Comparison of ENCODE assay signal across 1 cellular context in genomic region chr4:16626945-16627344, GRCh38.
TF ChIP-seq lines count a peak whose summit lies in the region.

No MANE protein-coding gene starts in this region.

TF ChIP-seq in IMR-90, 13 proteins besides CTCF, POLR2A, EP300 and RAD21 (continued from another document):
- TF ChIP-seq ELK1 (IDR thresholded peaks at IDR 0.05; ENCODE audit: borderline replicate concordance, low read depth, low read length) (no peak), RFX5 (IDR thresholded peaks at IDR 0.05; ENCODE audit: low read depth, low read length) (no peak), FOS (IDR thresholded peaks at IDR 0.05; ENCODE audit: low read depth, low read length) (peak; percentile 97), USF2 (IDR thresholded peaks at IDR 0.05; ENCODE audit: low read depth, low read length) (no peak), RCOR1 (IDR thresholded peaks at IDR 0.05; ENCODE audit: insufficient replicate concordance, low read length) (no peak), BHLHE40 (IDR thresholded peaks at IDR 0.05; ENCODE audit: low read depth, low read length) (peak; percentile 33; the same call in 1 of the 2 replicates), NFE2L2 (IDR thresholded peaks at IDR 0.05; ENCODE audit: low read depth, low read length) (no peak; the same call in 1 of the 2 replicates), MAZ (IDR thresholded peaks at IDR 0.05; ENCODE audit: borderline replicate concordance, low read depth, low read length) (peak; percentile 65; the same call in 1 of the 2 replicates)
TF ChIP-seq in IMR-90: peak in this region for 4.
